Comparison of ENCODE assay signal across 1 cellular context in the genomic region with DNA sequence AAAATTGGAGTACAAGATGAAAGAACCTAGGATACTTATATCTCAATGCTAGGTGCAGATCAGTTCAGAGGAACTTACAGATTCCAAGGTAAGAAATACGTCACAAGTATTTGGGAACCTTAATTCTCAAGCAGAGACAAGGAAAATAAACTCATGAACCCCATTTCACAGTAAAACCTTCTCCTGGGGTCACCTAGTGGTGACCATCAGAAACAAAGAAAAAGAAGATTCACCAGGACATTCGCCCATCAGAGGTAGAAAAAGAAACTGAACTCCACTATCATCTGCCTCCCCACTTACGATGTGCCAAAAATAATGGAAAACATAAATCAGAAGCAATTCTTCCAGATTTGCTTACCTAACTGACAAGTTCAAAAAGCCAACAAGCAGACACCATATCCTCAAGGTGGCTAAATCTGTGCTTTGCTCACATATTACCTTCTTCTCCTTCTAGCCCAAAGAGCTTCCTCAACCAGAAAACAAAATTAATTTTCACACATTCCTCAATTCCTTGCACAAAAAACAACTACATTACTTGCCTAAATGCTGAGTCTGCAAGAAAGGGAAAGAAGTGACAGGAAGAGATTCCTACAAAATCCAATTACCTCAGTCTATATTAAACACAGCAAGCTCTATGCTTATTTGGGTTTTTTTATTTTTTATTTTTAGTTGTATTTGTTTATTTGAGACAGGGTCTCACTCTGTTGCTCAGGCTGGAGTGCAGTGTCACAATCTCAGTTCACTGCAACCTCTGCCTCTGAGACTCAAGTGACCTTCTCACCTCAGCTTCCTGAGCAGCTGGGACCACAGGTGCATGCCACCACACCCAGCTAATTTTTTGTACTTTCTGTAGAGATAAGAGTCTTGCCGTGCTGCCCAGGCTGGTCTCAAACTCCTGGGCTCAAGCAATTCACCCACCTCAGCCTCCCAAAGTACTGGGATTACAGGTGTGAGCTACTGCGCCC.
TF ChIP-seq lines count a peak whose summit lies in the region.

No MANE protein-coding gene starts in this region.

TF ChIP-seq in GM23338, 12 proteins besides CTCF, POLR2A, EP300 and RAD21 (continued from another document):
- TF ChIP-seq, protein P1, sequence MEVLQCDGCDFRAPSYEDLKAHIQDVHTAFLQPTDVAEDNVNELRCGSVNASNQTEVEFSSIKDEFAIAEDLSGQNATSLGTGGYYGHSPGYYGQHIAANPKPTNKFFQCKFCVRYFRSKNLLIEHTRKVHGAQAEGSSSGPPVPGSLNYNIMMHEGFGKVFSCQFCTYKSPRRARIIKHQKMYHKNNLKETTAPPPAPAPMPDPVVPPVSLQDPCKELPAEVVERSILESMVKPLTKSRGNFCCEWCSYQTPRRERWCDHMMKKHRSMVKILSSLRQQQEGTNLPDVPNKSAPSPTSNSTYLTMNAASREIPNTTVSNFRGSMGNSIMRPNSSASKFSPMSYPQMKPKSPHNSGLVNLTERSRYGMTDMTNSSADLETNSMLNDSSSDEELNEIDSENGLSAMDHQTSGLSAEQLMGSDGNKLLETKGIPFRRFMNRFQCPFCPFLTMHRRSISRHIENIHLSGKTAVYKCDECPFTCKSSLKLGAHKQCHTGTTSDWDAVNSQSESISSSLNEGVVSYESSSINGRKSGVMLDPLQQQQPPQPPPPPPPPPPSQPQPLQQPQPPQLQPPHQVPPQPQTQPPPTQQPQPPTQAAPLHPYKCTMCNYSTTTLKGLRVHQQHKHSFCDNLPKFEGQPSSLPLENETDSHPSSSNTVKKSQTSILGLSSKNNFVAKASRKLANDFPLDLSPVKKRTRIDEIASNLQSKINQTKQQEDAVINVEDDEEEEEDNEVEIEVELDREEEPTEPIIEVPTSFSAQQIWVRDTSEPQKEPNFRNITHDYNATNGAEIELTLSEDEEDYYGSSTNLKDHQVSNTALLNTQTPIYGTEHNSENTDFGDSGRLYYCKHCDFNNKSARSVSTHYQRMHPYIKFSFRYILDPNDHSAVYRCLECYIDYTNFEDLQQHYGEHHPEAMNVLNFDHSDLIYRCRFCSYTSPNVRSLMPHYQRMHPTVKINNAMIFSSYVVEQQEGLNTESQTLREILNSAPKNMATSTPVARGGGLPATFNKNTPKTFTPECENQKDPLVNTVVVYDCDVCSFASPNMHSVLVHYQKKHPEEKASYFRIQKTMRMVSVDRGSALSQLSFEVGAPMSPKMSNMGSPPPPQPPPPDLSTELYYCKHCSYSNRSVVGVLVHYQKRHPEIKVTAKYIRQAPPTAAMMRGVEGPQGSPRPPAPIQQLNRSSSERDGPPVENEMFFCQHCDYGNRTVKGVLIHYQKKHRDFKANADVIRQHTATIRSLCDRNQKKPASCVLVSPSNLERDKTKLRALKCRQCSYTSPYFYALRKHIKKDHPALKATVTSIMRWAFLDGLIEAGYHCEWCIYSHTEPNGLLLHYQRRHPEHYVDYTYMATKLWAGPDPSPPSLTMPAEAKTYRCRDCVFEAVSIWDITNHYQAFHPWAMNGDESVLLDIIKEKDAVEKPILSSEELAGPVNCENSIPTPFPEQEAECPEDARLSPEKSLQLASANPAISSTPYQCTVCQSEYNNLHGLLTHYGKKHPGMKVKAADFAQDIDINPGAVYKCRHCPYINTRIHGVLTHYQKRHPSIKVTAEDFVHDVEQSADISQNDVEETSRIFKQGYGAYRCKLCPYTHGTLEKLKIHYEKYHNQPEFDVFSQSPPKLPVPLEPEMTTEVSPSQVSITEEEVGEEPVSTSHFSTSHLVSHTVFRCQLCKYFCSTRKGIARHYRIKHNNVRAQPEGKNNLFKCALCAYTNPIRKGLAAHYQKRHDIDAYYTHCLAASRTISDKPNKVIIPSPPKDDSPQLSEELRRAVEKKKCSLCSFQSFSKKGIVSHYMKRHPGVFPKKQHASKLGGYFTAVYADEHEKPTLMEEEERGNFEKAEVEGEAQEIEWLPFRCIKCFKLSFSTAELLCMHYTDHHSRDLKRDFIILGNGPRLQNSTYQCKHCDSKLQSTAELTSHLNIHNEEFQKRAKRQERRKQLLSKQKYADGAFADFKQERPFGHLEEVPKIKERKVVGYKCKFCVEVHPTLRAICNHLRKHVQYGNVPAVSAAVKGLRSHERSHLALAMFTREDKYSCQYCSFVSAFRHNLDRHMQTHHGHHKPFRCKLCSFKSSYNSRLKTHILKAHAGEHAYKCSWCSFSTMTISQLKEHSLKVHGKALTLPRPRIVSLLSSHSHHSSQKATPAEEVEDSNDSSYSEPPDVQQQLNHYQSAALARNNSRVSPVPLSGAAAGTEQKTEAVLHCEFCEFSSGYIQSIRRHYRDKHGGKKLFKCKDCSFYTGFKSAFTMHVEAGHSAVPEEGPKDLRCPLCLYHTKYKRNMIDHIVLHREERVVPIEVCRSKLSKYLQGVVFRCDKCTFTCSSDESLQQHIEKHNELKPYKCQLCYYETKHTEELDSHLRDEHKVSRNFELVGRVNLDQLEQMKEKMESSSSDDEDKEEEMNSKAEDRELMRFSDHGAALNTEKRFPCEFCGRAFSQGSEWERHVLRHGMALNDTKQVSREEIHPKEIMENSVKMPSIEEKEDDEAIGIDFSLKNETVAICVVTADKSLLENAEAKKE (CRISPR knock-in tag; IDR thresholded peaks at IDR 0.05): no peak
- no peak for TF ChIP-seq ZNF114 (CRISPR knock-in tag; IDR thresholded peaks at IDR 0.05)
- no peak for TF ChIP-seq POLR2AphosphoS5 (IDR thresholded peaks at IDR 0.05; ENCODE audit: low read depth)
TF ChIP-seq in GM23338: peak in this region for 0.
